Comparison of ENCODE assay signal across 16 cellular contexts in genomic region chr21:36379236-36379635, GRCh38.
"Had no signal": no experiment of that assay in that cellular context is flagged by ENCODE, and none has a peak within 500 bp of the region (broad histone marks: within the 10 kb centered on the region; RNA-seq: fewer than 3 reads in every experiment).

No MANE protein-coding gene starts in this region.

- H3K4me1 ChIP-seq: spleen had no signal

- H3K9me3 Mint-ChIP-seq: activated CD4-positive, alpha-beta T cell treated with anti-CD3 and anti-CD28 coated beads, Interleukin-2, amount 10 ng/mL, durations not matched to agents 7 days and 5 days; activated naive CD4-positive, alpha-beta T cell treated with anti-CD3 and anti-CD28 coated beads, Interleukin-2, amount 50 U/mL, for 24 hours; activated T-cell treated with anti-CD3 and anti-CD28 coated beads, Interleukin-2, amount 50 U/mL, for 24 hours; memory B cell; stimulated activated naive B cell treated with anti-CD40 and anti-IgM and Interleukin-4, amounts not matched to agents 10 μg/mL and 1 μg/mL and 100 μg/mL, for 72 hours; T-helper 1 cell treated with Interleukin-12 subunit alpha and Interleukin-12 subunit beta and Interleukin-4 antibody, amounts not matched to agents 30 μg/mL and 1 μg/mL, for 36 hours had no signal

- H3K27ac Mint-ChIP-seq: activated naive CD4-positive, alpha-beta T cell treated with anti-CD3 and anti-CD28 coated beads, Interleukin-2, amount 50 U/mL, for 24 hours; memory B cell; stimulated activated naive B cell treated with anti-CD40 and anti-IgM and Interleukin-4, amounts not matched to agents 10 μg/mL and 1 μg/mL and 100 μg/mL, for 72 hours; T-helper 1 cell treated with Interleukin-12 subunit alpha and Interleukin-12 subunit beta and Interleukin-4 antibody, amounts not matched to agents 30 μg/mL and 1 μg/mL, for 36 hours had no signal

- DNase-seq: activated CD4-positive, alpha-beta T cell treated with anti-CD3 and anti-CD28 coated beads, Interleukin-2, amount 10 ng/mL, durations not matched to agents 7 days and 5 days; activated CD4-positive, CD25-positive, alpha-beta regulatory T cell; activated effector memory CD4-positive, alpha-beta T cell treated with Interleukin-2 at 50 U/mL for 16 hours; activated T-cell treated with anti-CD3 and anti-CD28 coated beads, Interleukin-2, amount 50 U/mL, for 24 hours; dermis blood vessel endothelial cell; glutamatergic neuron; left colon; pancreas; spleen; stimulated activated CD4-positive, alpha-beta T cell treated with anti-CD3 and anti-CD28 coated beads, Interleukin-1b, Interleukin-23, amount 100 ng/mL, for 48 hours; stimulated activated naive B cell treated with anti-CD40 and anti-IgM and Interleukin-4, amounts not matched to agents 10 μg/mL and 1 μg/mL and 100 μg/mL, for 72 hours; transverse colon had no signal

- H3K4me3 ChIP-seq: pancreas, spleen, transverse colon had no signal

- H3K4me3 Mint-ChIP-seq: activated CD4-positive, alpha-beta T cell treated with anti-CD3 and anti-CD28 coated beads, Interleukin-2, amount 10 ng/mL, durations not matched to agents 7 days and 5 days; activated naive CD4-positive, alpha-beta T cell treated with anti-CD3 and anti-CD28 coated beads, Interleukin-2, amount 50 U/mL, for 24 hours; activated T-cell treated with anti-CD3 and anti-CD28 coated beads, Interleukin-2, amount 50 U/mL, for 24 hours; memory B cell; neural crest cell; stimulated activated naive B cell treated with anti-CD40 and anti-IgM and Interleukin-4, amounts not matched to agents 10 μg/mL and 1 μg/mL and 100 μg/mL, for 72 hours; T-helper 1 cell treated with Interleukin-12 subunit alpha and Interleukin-12 subunit beta and Interleukin-4 antibody, amounts not matched to agents 30 μg/mL and 1 μg/mL, for 36 hours had no signal

- H3K27me3 ChIP-seq: pancreas, spleen, transverse colon had no signal

- H3K27ac ChIP-seq: spleen, transverse colon had no signal

- H3K27me3 Mint-ChIP-seq: activated CD4-positive, alpha-beta T cell treated with anti-CD3 and anti-CD28 coated beads, Interleukin-2, amount 10 ng/mL, durations not matched to agents 7 days and 5 days; activated naive CD4-positive, alpha-beta T cell treated with anti-CD3 and anti-CD28 coated beads, Interleukin-2, amount 50 U/mL, for 24 hours; activated T-cell treated with anti-CD3 and anti-CD28 coated beads, Interleukin-2, amount 50 U/mL, for 24 hours; memory B cell; stimulated activated naive B cell treated with anti-CD40 and anti-IgM and Interleukin-4, amounts not matched to agents 10 μg/mL and 1 μg/mL and 100 μg/mL, for 72 hours had no signal

- ATAC-seq: left colon, pancreas had no signal

- H3K4me1 Mint-ChIP-seq: activated CD4-positive, alpha-beta T cell treated with anti-CD3 and anti-CD28 coated beads, Interleukin-2, amount 10 ng/mL, durations not matched to agents 7 days and 5 days; memory B cell had no signal
